8 cellular contexts compared by ENCODE assay signal in genomic region chr1:47438321-47439150, GRCh38. TPM values are rescaled to one million over a fixed set of nuclear protein-coding genes. Genes with fewer than 3 reads are reported as not detected.
A peak's percentile ranks its signal among the peaks of the same experiment; 100 is the strongest.
DNase-seq lines count a peak whose midpoint lies in the region; ATAC-seq and TF ChIP-seq lines count a peak whose summit lies in the region.

No MANE protein-coding gene starts in this region.

- H3K4me2 ChIP-seq in OCI-LY3 (ENCODE audit: low read length): peak overlapping the region; percentile 69

- H3K36me3 Mint-ChIP-seq in brain (no peaks in the 10 kb centered on the region), nephron (ENCODE audit: low read depth) (no peaks in the 10 kb centered on the region)

- peaks cover 48% of the 10 kb centered on the region for H3K27me3 Mint-ChIP-seq in brain
- peaks cover 39% of the 10 kb centered on the region for H3K27me3 Mint-ChIP-seq in nephron (ENCODE audit: low read depth)

- H3K36me3 ChIP-seq in OCI-LY3 (replicated peaks; ENCODE audit: low read depth, low read length): no peaks in the 10 kb centered on the region

- no peak overlapping the region for H3K27ac ChIP-seq in OCI-LY3 (ENCODE audit: low read length)

- 0 out of 2 replicates have a peak, but pooled peaks cover 6% of the 10 kb centered on the region for H3K4me1 ChIP-seq in OCI-LY3 (ENCODE audit: low read length)

- peak overlapping the region; percentile 98 for H3K9ac ChIP-seq in OCI-LY3 (ENCODE audit: low read length)

- H3K4me3 Mint-ChIP-seq in brain (peak overlapping the region; percentile 51 to 75 (median 67)), nephron (peak overlapping the region; percentile 79 to 87 (median 83))

- H3K9me3 Mint-ChIP-seq in brain: peaks cover 0 to 2% (median 0%) of the 10 kb centered on the region in 5 experiments
- H3K9me3 Mint-ChIP-seq in nephron: no peaks in the 10 kb centered on the region

- peaks cover 17% of the 10 kb centered on the region for H3K79me2 ChIP-seq in OCI-LY3 (ENCODE audit: low read length)

- H3K4me3 ChIP-seq in GM12865 (ENCODE audit: low read depth, low read length) (peak overlapping the region; percentile 89), OCI-LY3 (ENCODE audit: low read length) (peak overlapping the region; percentile 99)

- no peaks in the 10 kb centered on the region for H4K20me1 ChIP-seq in OCI-LY3 (ENCODE audit: insufficient read depth, low read length)

- TF ChIP-seq CTCF in GM12865 (IDR thresholded peaks at IDR 0.05; ENCODE audit: insufficient read depth, low read depth, low read length, missing control alignments) (no peak), OCI-LY3 (IDR thresholded peaks at IDR 0.05; ENCODE audit: low read depth, low read length) (no peak), brain (conservative IDR thresholded peaks at IDR 0.05) (no peak), nephron (IDR thresholded peaks at IDR 0.05; ENCODE audit: unreplicated experiment in 3 of 3) (no peak)

- H3K4me1 Mint-ChIP-seq in brain (peaks cover 28% of the 10 kb centered on the region), nephron (peaks cover 33% of the 10 kb centered on the region)

- no peak for ATAC-seq in GM21786 (IDR thresholded peaks at IDR 0.05; ENCODE audit: unreplicated experiment)
- ATAC-seq in HG02840 (IDR thresholded peaks at IDR 0.05; ENCODE audit: low FRiP score, unreplicated experiment): no peak

- H2AFZ ChIP-seq in OCI-LY3 (ENCODE audit: low read depth, low read length): peak overlapping the region; percentile 65; the same call in 1 of the 2 replicates

- no peaks in the 10 kb centered on the region for H3K9me3 ChIP-seq in OCI-LY3 (ENCODE audit: insufficient read depth, low read length)

- H3K27me3 ChIP-seq in OCI-LY3 (ENCODE audit: low read depth, low read length): no peaks in the 10 kb centered on the region

- peak; percentile 28 for DNase-seq in GM12865 (ENCODE audit: low read depth)
- no peak for DNase-seq in NCI-H345 (lab: John Stamatoyannopoulos, UW)
- DNase-seq in EL: no peak

- no peak overlapping the region for H3K27ac Mint-ChIP-seq in brain
- H3K27ac Mint-ChIP-seq in nephron: no peak overlapping the region

RNA-seq across cellular contexts. Expression of gene FOXD2, which starts 0.7 kb away (rescaled TPM):
- polyA plus RNA-seq in brain (ENCODE audit: insufficient read depth, low read depth, low replicate concordance): 0.49 TPM

RNA-seq across cellular contexts. Expression of gene FOXE3, which starts 22.5 kb away (rescaled TPM):
- polyA plus RNA-seq in brain (ENCODE audit: insufficient read depth, low read depth, low replicate concordance): 0.95 TPM
